In genomic region chr1:155940531-155940992, GRCh38 we compare ENCODE assay signal across 1 cellular context.
A peak's percentile ranks its signal among the peaks of the same experiment; 100 is the strongest.
TF ChIP-seq lines count a peak whose summit lies in the region.

No MANE protein-coding gene starts in this region.

TF ChIP-seq in HepG2, 621 proteins besides CTCF, POLR2A, EP300 and RAD21 (continued from another document and continues in another):
- TF ChIP-seq HINFP (CRISPR knock-in tag; IDR thresholded peaks at IDR 0.05; ENCODE audit: low read depth) (no peak), PAXIP1 (CRISPR knock-in tag; conservative IDR thresholded peaks at IDR 0.05) (peak; percentile 74), NCOA1 (CRISPR knock-in tag; IDR thresholded peaks at IDR 0.05) (no peak), NCOA5 (CRISPR knock-in tag; IDR thresholded peaks at IDR 0.05) (no peak), SYNCRIP (IDR thresholded peaks at IDR 0.05; ENCODE audit: insufficient read depth, low read depth, low read length) (no peak), ZNF510 (CRISPR knock-in tag; IDR thresholded peaks at IDR 0.05; ENCODE audit: low read depth) (no peak), NR2F1 (CRISPR knock-in tag; IDR thresholded peaks at IDR 0.05) (no peak), ZNF224 (CRISPR knock-in tag; IDR thresholded peaks at IDR 0.05) (no peak), NCOA2 (CRISPR knock-in tag; IDR thresholded peaks at IDR 0.05) (peak; percentile 52), GLI4 (CRISPR knock-in tag; IDR thresholded peaks at IDR 0.05; ENCODE audit: borderline replicate concordance) (no peak), ZC3H13 (CRISPR knock-in tag; IDR thresholded peaks at IDR 0.05) (no peak), AKAP8 (CRISPR knock-in tag; IDR thresholded peaks at IDR 0.05) (no peak), ZNF280D (CRISPR knock-in tag; IDR thresholded peaks at IDR 0.05) (no peak), GATAD2A (CRISPR knock-in tag; IDR thresholded peaks at IDR 0.05) (peak; percentile 87), NFYC (CRISPR knock-in tag; IDR thresholded peaks at IDR 0.05) (no peak), ZNF569 (CRISPR knock-in tag; IDR thresholded peaks at IDR 0.05; ENCODE audit: borderline replicate concordance) (no peak), ELF1 (CRISPR knock-in tag; IDR thresholded peaks at IDR 0.05) (peak; percentile 83), ZFP36 (IDR thresholded peaks at IDR 0.05; ENCODE audit: borderline replicate concordance, low read depth, low read length, partially characterized antibody) (no peak), CREM (IDR thresholded peaks at IDR 0.05) (0 out of 2 replicates have a peak, but pooled peaks have one; percentile 18), CREM (CRISPR knock-in tag; IDR thresholded peaks at IDR 0.05) (no peak), RFXANK (CRISPR knock-in tag; IDR thresholded peaks at IDR 0.05) (no peak), LRRFIP1 (CRISPR knock-in tag; conservative IDR thresholded peaks at IDR 0.05) (no peak), FLYWCH1 (CRISPR knock-in tag; IDR thresholded peaks at IDR 0.05) (no peak), ZNF746 (CRISPR knock-in tag; IDR thresholded peaks at IDR 0.05) (peak; percentile 24; the same call in 1 of the 2 replicates), ZNF281 (CRISPR knock-in tag; IDR thresholded peaks at IDR 0.05; ENCODE audit: borderline replicate concordance) (no peak), PLSCR1 (CRISPR knock-in tag; IDR thresholded peaks at IDR 0.05; ENCODE audit: borderline replicate concordance) (no peak; the same call in 1 of the 2 replicates), ATF1 (CRISPR knock-in tag; IDR thresholded peaks at IDR 0.05) (no peak), NFE2 (CRISPR knock-in tag; IDR thresholded peaks at IDR 0.05) (no peak), TBX2 (CRISPR knock-in tag; IDR thresholded peaks at IDR 0.05; ENCODE audit: borderline replicate concordance) (peak; percentile 41; the same call in 1 of the 2 replicates), ARID3A (IDR thresholded peaks at IDR 0.05; ENCODE audit: low read depth, low read length) (no peak), ZMAT5 (CRISPR knock-in tag; IDR thresholded peaks at IDR 0.05; ENCODE audit: borderline replicate concordance, low read depth) (no peak), CHCHD3 (CRISPR knock-in tag; IDR thresholded peaks at IDR 0.05) (no peak), PRDM10 (CRISPR knock-in tag; IDR thresholded peaks at IDR 0.05; ENCODE audit: low read depth) (no peak; the same call in 1 of the 2 replicates), TP53 (CRISPR knock-in tag; conservative IDR thresholded peaks at IDR 0.05) (no peak), ARNT (IDR thresholded peaks at IDR 0.05) (no peak), ZNF710 (CRISPR knock-in tag; IDR thresholded peaks at IDR 0.05; ENCODE audit: borderline replicate concordance) (no peak), CREBL2 (CRISPR knock-in tag; IDR thresholded peaks at IDR 0.05; ENCODE audit: borderline replicate concordance) (no peak)
